Comparison of ENCODE assay signal across 8 cellular contexts in the genomic region with DNA sequence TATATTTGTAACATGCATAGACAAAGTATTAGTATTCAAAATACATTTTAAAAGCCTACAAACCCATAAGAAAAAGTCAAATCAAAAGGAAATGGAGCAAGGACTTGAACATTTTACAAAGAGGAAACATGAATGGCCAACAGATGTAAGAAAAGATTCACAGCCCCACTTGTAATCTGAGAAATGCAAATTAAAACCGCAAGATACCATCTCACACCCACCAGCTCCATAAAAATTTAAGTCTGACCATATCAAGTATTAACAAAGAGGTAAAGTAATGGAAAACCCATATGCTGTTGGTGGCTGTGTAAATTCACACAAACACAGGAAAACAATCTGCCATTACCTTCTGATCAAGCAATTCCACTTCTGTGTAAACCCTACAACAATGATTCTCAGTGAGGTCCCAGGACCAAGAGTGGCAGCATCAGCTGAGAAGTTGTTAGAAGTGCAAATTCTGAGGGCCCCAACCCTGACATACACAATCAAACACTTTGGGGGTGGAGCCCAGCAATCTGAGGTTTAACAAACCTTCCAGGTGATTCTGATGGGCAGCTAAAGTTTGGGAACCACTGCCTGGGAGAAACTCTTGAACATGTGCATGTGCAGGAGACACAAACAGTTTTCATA. TPM values are rescaled to one million over a fixed set of nuclear protein-coding genes. Genes with fewer than 3 reads are reported as not detected.
DNase-seq lines count a peak whose midpoint lies in the region; ATAC-seq lines count a peak whose summit lies in the region.

No MANE protein-coding gene starts in this region.

- no peak for ATAC-seq in activated naive CD4-positive, alpha-beta T cell treated with anti-CD3 and anti-CD28 coated beads, Interleukin-2, amount 50 U/mL, for 72 hours
- ATAC-seq in Right ventricle myocardium superior (ENCODE audit: poor library complexity) (no peak), HG02571 (IDR thresholded peaks at IDR 0.05; ENCODE audit: unreplicated experiment) (no peak)

- H3K36me3 Mint-ChIP-seq in activated naive CD4-positive, alpha-beta T cell treated with anti-CD3 and anti-CD28 coated beads, Interleukin-2, amount 50 U/mL, for 24 hours: peaks cover 19% of the 10 kb centered on the region
- peaks cover 15 to 33% of the 10 kb centered on the region in 2 donors for H3K36me3 Mint-ChIP-seq in activated naive CD4-positive, alpha-beta T cell treated with anti-CD3 and anti-CD28 coated beads, Interleukin-2, amount 50 U/mL, for 72 hours

- H3K27me3 ChIP-seq in thymus (ENCODE audit: control insufficient read depth, insufficient read depth): no peaks in the 10 kb centered on the region

- peak overlapping the region; percentile 41 for H3K27ac Mint-ChIP-seq in activated naive CD4-positive, alpha-beta T cell treated with anti-CD3 and anti-CD28 coated beads, Interleukin-2, amount 50 U/mL, for 24 hours
- peak overlapping the region in 1 of 2 donors; percentile 73 for H3K27ac Mint-ChIP-seq in activated naive CD4-positive, alpha-beta T cell treated with anti-CD3 and anti-CD28 coated beads, Interleukin-2, amount 50 U/mL, for 72 hours

- peaks cover 51% of the 10 kb centered on the region for H3K36me3 ChIP-seq in thymus (ENCODE audit: control insufficient read depth, insufficient read depth)

- no peaks in the 10 kb centered on the region for H3K27me3 Mint-ChIP-seq in activated naive CD4-positive, alpha-beta T cell treated with anti-CD3 and anti-CD28 coated beads, Interleukin-2, amount 50 U/mL, for 24 hours

- peak overlapping the region; percentile 24 for H3K4me3 ChIP-seq in thymus (ENCODE audit: low read length)

- H3K9me3 ChIP-seq in thymus (ENCODE audit: control insufficient read depth): no peaks in the 10 kb centered on the region

- H3K4me3 Mint-ChIP-seq in activated naive CD4-positive, alpha-beta T cell treated with anti-CD3 and anti-CD28 coated beads, Interleukin-2, amount 50 U/mL, for 24 hours: peak overlapping the region; percentile 2

- WGBS in thymus: 21% methylated on average over 1 of the region's 1 CpG

- H3K4me1 Mint-ChIP-seq in activated naive CD4-positive, alpha-beta T cell treated with anti-CD3 and anti-CD28 coated beads, Interleukin-2, amount 50 U/mL, for 24 hours: peaks cover 52% of the 10 kb centered on the region

- intact Hi-C loops in Right ventricle myocardium superior (cut with DNase I): no loop called here

- H3K9me3 Mint-ChIP-seq in activated naive CD4-positive, alpha-beta T cell treated with anti-CD3 and anti-CD28 coated beads, Interleukin-2, amount 50 U/mL, for 24 hours: no peaks in the 10 kb centered on the region
- no peaks in the 10 kb centered on the region for H3K9me3 Mint-ChIP-seq in activated naive CD4-positive, alpha-beta T cell treated with anti-CD3 and anti-CD28 coated beads, Interleukin-2, amount 50 U/mL, for 72 hours

- no peak for DNase-seq in activated naive CD4-positive, alpha-beta T cell treated with anti-CD3 and anti-CD28 coated beads, Interleukin-2, amount 50 U/mL, for 72 hours (ENCODE audit: low spot score in 2 of 2)
- peak; percentile 15 to 16 for DNase-seq in Kasumi-1 (lab: John Stamatoyannopoulos, UW)
- no peak for DNase-seq in HuH-7.5 (ENCODE audit: low spot score)
- no peak for DNase-seq in Right ventricle myocardium superior

- peaks cover 51% of the 10 kb centered on the region for H3K4me1 ChIP-seq in thymus (ENCODE audit: control insufficient read depth, insufficient read depth, low read length)

- H3K27ac ChIP-seq in cingulate gyrus (ENCODE audit: low read depth, low read length) (peak overlapping the region; percentile 13), thymus (ENCODE audit: low read depth) (peak overlapping the region; percentile 84)

RNA-seq across cellular contexts. Expression of a gene that starts 30.9 kb away (rescaled TPM):
- 100 to 1,000 TPM in 1 of 2 donors, 10 to 100 TPM in 1; 86.6 to 143 TPM for total RNA-seq in activated naive CD4-positive, alpha-beta T cell treated with anti-CD3 and anti-CD28 coated beads, Interleukin-2, amount 50 U/mL, for 72 hours
- polyA plus RNA-seq in thymus: 58.3 TPM
- total RNA-seq in Right ventricle myocardium superior: 48.7 TPM

RNA-seq across cellular contexts. Expression of a gene that starts 47.3 kb away (rescaled TPM):
- 100 to 1,000 TPM; 123 to 215 TPM for total RNA-seq in activated naive CD4-positive, alpha-beta T cell treated with anti-CD3 and anti-CD28 coated beads, Interleukin-2, amount 50 U/mL, for 72 hours
- 8.2 TPM for polyA plus RNA-seq in thymus
- total RNA-seq in Right ventricle myocardium superior: 0.97 TPM

RNA-seq across cellular contexts. Expression of a gene that starts 54.0 kb away (rescaled TPM):
- total RNA-seq in activated naive CD4-positive, alpha-beta T cell treated with anti-CD3 and anti-CD28 coated beads, Interleukin-2, amount 50 U/mL, for 72 hours: not detected
- 5.4 TPM for polyA plus RNA-seq in thymus
- 9.3 TPM for total RNA-seq in Right ventricle myocardium superior

Comparison
In these comparisons a context has a peak if more than half of its experiments do, and no peak if none do; other contexts are left out.
1. DNase-seq: peak in Kasumi-1 (2 of 2); none in activated naive CD4-positive, alpha-beta T cell treated with anti-CD3 and anti-CD28 coated beads, Interleukin-2, amount 50 U/mL, for 72 hours (0 of 2), HuH-7.5 (single experiment) and Right ventricle myocardium superior (single experiment).
2. RNA of a gene that starts 47.3 kb away (total RNA-seq): 123 to 215 TPM in activated naive CD4-positive, alpha-beta T cell treated with anti-CD3 and anti-CD28 coated beads, Interleukin-2, amount 50 U/mL, for 72 hours; 0.97 TPM in Right ventricle myocardium superior (single experiment); every median in the first group is over 10 times any median in the second.
3. RNA of a gene that starts 54.0 kb away (total RNA-seq): 9.3 TPM in Right ventricle myocardium superior (single experiment); not detected in activated naive CD4-positive, alpha-beta T cell treated with anti-CD3 and anti-CD28 coated beads, Interleukin-2, amount 50 U/mL, for 72 hours; every median in the first group is over 10 times any median in the second.